In genomic region chr10:111231779-111232178, GRCh38 we compare ENCODE assay signal across 1 cellular context.
A peak's percentile ranks its signal among the peaks of the same experiment; 100 is the strongest.
TF ChIP-seq lines count a peak whose summit lies in the region.

No MANE protein-coding gene starts in this region.

TF ChIP-seq in A549, 52 proteins besides CTCF, POLR2A, EP300 and RAD21 (continued from another document):
- peak; percentile 31; the same call in 1 of the 2 replicates for TF ChIP-seq REST (IDR thresholded peaks at IDR 0.05)
